ENCODE assay signal across 1 cellular context in genomic region chr4:24978291-24979072, GRCh38.
TF ChIP-seq lines count a peak whose summit lies in the region.

No MANE protein-coding gene starts in this region.

TF ChIP-seq in GM23338, 12 proteins besides CTCF, POLR2A, EP300 and RAD21 (continued from another document):
- TF ChIP-seq JUNB (IDR thresholded peaks at IDR 0.05; ENCODE audit: unreplicated experiment) (no peak), ZNF331 (CRISPR knock-in tag; IDR thresholded peaks at IDR 0.05; ENCODE audit: low read depth) (no peak), POLR2AphosphoS5 (IDR thresholded peaks at IDR 0.05; ENCODE audit: low read depth) (no peak), NANOG (IDR thresholded peaks at IDR 0.05; ENCODE audit: borderline replicate concordance) (no peak), CREB1 (CRISPR knock-in tag; IDR thresholded peaks at IDR 0.05; ENCODE audit: low read depth) (no peak)
- TF ChIP-seq, protein P1, sequence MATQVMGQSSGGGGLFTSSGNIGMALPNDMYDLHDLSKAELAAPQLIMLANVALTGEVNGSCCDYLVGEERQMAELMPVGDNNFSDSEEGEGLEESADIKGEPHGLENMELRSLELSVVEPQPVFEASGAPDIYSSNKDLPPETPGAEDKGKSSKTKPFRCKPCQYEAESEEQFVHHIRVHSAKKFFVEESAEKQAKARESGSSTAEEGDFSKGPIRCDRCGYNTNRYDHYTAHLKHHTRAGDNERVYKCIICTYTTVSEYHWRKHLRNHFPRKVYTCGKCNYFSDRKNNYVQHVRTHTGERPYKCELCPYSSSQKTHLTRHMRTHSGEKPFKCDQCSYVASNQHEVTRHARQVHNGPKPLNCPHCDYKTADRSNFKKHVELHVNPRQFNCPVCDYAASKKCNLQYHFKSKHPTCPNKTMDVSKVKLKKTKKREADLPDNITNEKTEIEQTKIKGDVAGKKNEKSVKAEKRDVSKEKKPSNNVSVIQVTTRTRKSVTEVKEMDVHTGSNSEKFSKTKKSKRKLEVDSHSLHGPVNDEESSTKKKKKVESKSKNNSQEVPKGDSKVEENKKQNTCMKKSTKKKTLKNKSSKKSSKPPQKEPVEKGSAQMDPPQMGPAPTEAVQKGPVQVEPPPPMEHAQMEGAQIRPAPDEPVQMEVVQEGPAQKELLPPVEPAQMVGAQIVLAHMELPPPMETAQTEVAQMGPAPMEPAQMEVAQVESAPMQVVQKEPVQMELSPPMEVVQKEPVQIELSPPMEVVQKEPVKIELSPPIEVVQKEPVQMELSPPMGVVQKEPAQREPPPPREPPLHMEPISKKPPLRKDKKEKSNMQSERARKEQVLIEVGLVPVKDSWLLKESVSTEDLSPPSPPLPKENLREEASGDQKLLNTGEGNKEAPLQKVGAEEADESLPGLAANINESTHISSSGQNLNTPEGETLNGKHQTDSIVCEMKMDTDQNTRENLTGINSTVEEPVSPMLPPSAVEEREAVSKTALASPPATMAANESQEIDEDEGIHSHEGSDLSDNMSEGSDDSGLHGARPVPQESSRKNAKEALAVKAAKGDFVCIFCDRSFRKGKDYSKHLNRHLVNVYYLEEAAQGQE (IDR thresholded peaks at IDR 0.05; ENCODE audit: unreplicated experiment): no peak
